In the genomic region with DNA sequence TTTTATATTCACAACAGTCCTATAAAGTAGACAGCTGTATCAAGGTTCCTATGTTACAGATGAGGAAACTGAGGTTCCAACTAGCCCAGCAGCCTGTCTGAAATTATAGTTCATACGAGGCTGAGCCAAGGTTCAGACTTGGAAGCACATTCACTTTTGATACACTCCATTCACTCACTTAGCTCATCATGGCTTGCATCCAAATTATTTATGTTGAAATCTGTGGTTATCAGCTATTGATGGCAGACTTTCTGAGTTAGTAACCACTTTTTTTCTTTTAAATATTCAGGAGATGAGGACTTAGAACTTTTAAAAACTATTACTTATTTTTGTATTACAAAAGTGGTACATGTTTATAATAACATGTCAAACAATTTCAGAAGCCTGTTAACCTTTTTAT, we compare ENCODE assay signal across 37 cellular contexts.
"Had no signal": no experiment of that assay in that cellular context is flagged by ENCODE, and none has a peak within 500 bp of the region (broad histone marks: within the 10 kb centered on the region; RNA-seq: fewer than 3 reads in every experiment).

No MANE protein-coding gene starts in this region.

- H3K9me3 Mint-ChIP-seq: activated B cell treated with CpG ODN at 0.5 μM for 24 hours; activated CD4-positive, alpha-beta memory T cell treated with anti-CD3 and anti-CD28 coated beads for 36 hours; activated naive CD4-positive, alpha-beta T cell treated with anti-CD3 and anti-CD28 coated beads, Interleukin-2, amount 10 ng/mL, durations not matched to agents 7 days and 5 days; activated naive CD8-positive, alpha-beta T cell treated with anti-CD3 and anti-CD28 coated beads, Interleukin-2, amount 50 U/mL, for 24 hours; activated T-cell treated with anti-CD3 and anti-CD28 coated beads, Interleukin-2, amount 50 U/mL, for 4 hours; activated T-helper 1 cell treated with anti-CD3 and anti-CD28 coated beads, Interleukin-12 subunit alpha, Interleukin-12 subunit beta, Interleukin-2, Interleukin-4 antibody, amounts not matched to agents 30 ng/mL and 10 ng/mL and 1 ng/mL, durations not matched to agents 14 hours and 24 hours and 36 hours; central memory CD8-positive, alpha-beta T cell had no signal

- H3K4me1 Mint-ChIP-seq: activated naive CD4-positive, alpha-beta T cell treated with anti-CD3 and anti-CD28 coated beads, Interleukin-2, amount 10 ng/mL, durations not matched to agents 7 days and 5 days; activated naive CD8-positive, alpha-beta T cell treated with anti-CD3 and anti-CD28 coated beads, Interleukin-2, amount 50 U/mL, for 24 hours; central memory CD8-positive, alpha-beta T cell had no signal

- H3K27ac Mint-ChIP-seq: activated B cell treated with CpG ODN at 0.5 μM for 24 hours; activated CD4-positive, alpha-beta memory T cell treated with anti-CD3 and anti-CD28 coated beads for 36 hours; activated naive CD4-positive, alpha-beta T cell treated with anti-CD3 and anti-CD28 coated beads, Interleukin-2, amount 10 ng/mL, durations not matched to agents 7 days and 5 days; activated naive CD8-positive, alpha-beta T cell; activated naive CD8-positive, alpha-beta T cell treated with anti-CD3 and anti-CD28 coated beads, Interleukin-2, amount 50 U/mL, for 24 hours; activated T-helper 1 cell treated with anti-CD3 and anti-CD28 coated beads, Interleukin-12 subunit alpha, Interleukin-12 subunit beta, Interleukin-2, Interleukin-4 antibody, amounts not matched to agents 30 ng/mL and 10 ng/mL and 1 ng/mL, durations not matched to agents 14 hours and 24 hours and 36 hours; brain had no signal

- H3K4me3 Mint-ChIP-seq: activated B cell treated with CpG ODN at 0.5 μM for 24 hours; activated CD4-positive, alpha-beta memory T cell treated with anti-CD3 and anti-CD28 coated beads for 36 hours; activated naive CD4-positive, alpha-beta T cell treated with anti-CD3 and anti-CD28 coated beads, Interleukin-2, amount 10 ng/mL, durations not matched to agents 7 days and 5 days; activated naive CD8-positive, alpha-beta T cell; activated naive CD8-positive, alpha-beta T cell treated with anti-CD3 and anti-CD28 coated beads, Interleukin-2, amount 50 U/mL, for 24 hours; activated T-cell treated with anti-CD3 and anti-CD28 coated beads, Interleukin-2, amount 50 U/mL, for 4 hours; activated T-helper 1 cell treated with anti-CD3 and anti-CD28 coated beads, Interleukin-12 subunit alpha, Interleukin-12 subunit beta, Interleukin-2, Interleukin-4 antibody, amounts not matched to agents 30 ng/mL and 10 ng/mL and 1 ng/mL, durations not matched to agents 14 hours and 24 hours and 36 hours; brain; central memory CD8-positive, alpha-beta T cell had no signal

- H3K27me3 ChIP-seq: SJSA1 had no signal

- H3K36me3 ChIP-seq: cardiac muscle cell, SJSA1 had no signal

- H3K27ac ChIP-seq: cardiac muscle cell, SJSA1, VCaP had no signal

- H3K4me3 ChIP-seq: cardiac muscle cell, SJSA1 had no signal

- DNase-seq: activated B cell treated with CpG ODN at 0.5 μM for 24 hours; activated CD4-positive, alpha-beta memory T cell treated with anti-CD3 and anti-CD28 coated beads for 36 hours; activated CD4-positive, alpha-beta T cell treated with anti-CD3 and anti-CD28 coated beads for 4 hours; activated CD4-positive, alpha-beta T cell treated with anti-CD3 and anti-CD28 coated beads, Interleukin-2, amount 50 U/mL, for 1 hour; activated CD4-positive, CD25-positive, alpha-beta regulatory T cell treated with anti-CD3 and anti-CD28 coated beads, Interleukin-2, amount 50 U/mL, for 72 hours; activated CD8-positive, alpha-beta memory T cell treated with anti-CD3 and anti-CD28 coated beads, Interleukin-2, amount 50 U/mL, for 4 hours; activated gamma-delta T cell treated with Interleukin-2 at 50 U/mL for 16 hours; activated naive CD4-positive, alpha-beta T cell treated with anti-CD3 and anti-CD28 coated beads, Interleukin-2, amount 10 ng/mL, durations not matched to agents 7 days and 5 days; activated naive CD8-positive, alpha-beta T cell treated with anti-CD3 and anti-CD28 coated beads, Interleukin-2, amount 50 U/mL, for 24 hours; activated T-cell treated with anti-CD3 and anti-CD28 coated beads for 4 hours; activated T-cell treated with anti-CD3 and anti-CD28 coated beads, Interleukin-2, amount 50 U/mL, for 4 hours; anterior cingulate cortex; Kasumi-1; KBM-7; MM.1S; NCI-H1092 treated with DMSO at 0.1 percent for 48 hours; NCI-H1417 treated with DMSO at 0.1 percent for 48 hours; NCI-H187 treated with DMSO at 0.1 percent for 48 hours; NCI-H2081; NCI-H226; NCI-H446 treated with DMSO at 0.1 percent for 48 hours; NCI-H524; NCI-H69; NCI-H82; SHP77 treated with DMSO at 0.1 percent for 48 hours; SK-N-SH; T-helper 1 cell; T-helper 2 cell; T-helper 9 cell had no signal

- H3K4me2 ChIP-seq: SK-N-SH had no signal

- H3K36me3 Mint-ChIP-seq: activated CD4-positive, alpha-beta memory T cell treated with anti-CD3 and anti-CD28 coated beads for 36 hours; activated naive CD4-positive, alpha-beta T cell treated with anti-CD3 and anti-CD28 coated beads, Interleukin-2, amount 10 ng/mL, durations not matched to agents 7 days and 5 days; activated naive CD8-positive, alpha-beta T cell; brain had no signal

- ATAC-seq: activated naive CD8-positive, alpha-beta T cell treated with anti-CD3 and anti-CD28 coated beads, Interleukin-2, amount 50 U/mL, for 24 hours; activated T-cell treated with anti-CD3 and anti-CD28 coated beads, Interleukin-2, amount 50 U/mL, for 4 hours; Panc1 had no signal

- H3K9me3 ChIP-seq: SJSA1, SK-N-SH had no signal

- H3K9ac ChIP-seq: SK-N-SH had no signal

- H3K9me2 ChIP-seq: SK-N-SH had no signal
